Comparison of ENCODE assay signal across 1 cellular context in the genomic region with DNA sequence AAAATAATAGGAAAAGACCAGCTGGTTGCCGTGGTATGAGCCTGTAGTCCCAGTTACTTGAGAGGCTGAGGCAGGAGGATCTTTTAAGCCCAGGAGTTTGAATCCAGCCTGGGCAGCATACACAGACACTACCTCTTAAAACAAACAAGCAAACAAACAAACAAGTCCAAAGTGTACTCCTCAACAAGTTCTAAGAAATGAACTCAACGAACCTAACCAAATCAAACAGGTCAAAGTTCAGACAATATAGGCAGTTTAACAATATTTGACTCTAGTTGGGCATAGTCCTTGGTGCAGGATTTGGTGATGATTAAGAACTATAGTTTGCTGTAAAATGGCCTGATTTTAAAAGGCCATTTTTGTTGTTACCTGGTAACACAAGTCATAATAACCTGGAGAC.
TF ChIP-seq lines count a peak whose summit lies in the region.

No MANE protein-coding gene starts in this region.

TF ChIP-seq in GM23338, 12 proteins besides CTCF, POLR2A, EP300 and RAD21 (continued from another document):
- TF ChIP-seq, protein P1, sequence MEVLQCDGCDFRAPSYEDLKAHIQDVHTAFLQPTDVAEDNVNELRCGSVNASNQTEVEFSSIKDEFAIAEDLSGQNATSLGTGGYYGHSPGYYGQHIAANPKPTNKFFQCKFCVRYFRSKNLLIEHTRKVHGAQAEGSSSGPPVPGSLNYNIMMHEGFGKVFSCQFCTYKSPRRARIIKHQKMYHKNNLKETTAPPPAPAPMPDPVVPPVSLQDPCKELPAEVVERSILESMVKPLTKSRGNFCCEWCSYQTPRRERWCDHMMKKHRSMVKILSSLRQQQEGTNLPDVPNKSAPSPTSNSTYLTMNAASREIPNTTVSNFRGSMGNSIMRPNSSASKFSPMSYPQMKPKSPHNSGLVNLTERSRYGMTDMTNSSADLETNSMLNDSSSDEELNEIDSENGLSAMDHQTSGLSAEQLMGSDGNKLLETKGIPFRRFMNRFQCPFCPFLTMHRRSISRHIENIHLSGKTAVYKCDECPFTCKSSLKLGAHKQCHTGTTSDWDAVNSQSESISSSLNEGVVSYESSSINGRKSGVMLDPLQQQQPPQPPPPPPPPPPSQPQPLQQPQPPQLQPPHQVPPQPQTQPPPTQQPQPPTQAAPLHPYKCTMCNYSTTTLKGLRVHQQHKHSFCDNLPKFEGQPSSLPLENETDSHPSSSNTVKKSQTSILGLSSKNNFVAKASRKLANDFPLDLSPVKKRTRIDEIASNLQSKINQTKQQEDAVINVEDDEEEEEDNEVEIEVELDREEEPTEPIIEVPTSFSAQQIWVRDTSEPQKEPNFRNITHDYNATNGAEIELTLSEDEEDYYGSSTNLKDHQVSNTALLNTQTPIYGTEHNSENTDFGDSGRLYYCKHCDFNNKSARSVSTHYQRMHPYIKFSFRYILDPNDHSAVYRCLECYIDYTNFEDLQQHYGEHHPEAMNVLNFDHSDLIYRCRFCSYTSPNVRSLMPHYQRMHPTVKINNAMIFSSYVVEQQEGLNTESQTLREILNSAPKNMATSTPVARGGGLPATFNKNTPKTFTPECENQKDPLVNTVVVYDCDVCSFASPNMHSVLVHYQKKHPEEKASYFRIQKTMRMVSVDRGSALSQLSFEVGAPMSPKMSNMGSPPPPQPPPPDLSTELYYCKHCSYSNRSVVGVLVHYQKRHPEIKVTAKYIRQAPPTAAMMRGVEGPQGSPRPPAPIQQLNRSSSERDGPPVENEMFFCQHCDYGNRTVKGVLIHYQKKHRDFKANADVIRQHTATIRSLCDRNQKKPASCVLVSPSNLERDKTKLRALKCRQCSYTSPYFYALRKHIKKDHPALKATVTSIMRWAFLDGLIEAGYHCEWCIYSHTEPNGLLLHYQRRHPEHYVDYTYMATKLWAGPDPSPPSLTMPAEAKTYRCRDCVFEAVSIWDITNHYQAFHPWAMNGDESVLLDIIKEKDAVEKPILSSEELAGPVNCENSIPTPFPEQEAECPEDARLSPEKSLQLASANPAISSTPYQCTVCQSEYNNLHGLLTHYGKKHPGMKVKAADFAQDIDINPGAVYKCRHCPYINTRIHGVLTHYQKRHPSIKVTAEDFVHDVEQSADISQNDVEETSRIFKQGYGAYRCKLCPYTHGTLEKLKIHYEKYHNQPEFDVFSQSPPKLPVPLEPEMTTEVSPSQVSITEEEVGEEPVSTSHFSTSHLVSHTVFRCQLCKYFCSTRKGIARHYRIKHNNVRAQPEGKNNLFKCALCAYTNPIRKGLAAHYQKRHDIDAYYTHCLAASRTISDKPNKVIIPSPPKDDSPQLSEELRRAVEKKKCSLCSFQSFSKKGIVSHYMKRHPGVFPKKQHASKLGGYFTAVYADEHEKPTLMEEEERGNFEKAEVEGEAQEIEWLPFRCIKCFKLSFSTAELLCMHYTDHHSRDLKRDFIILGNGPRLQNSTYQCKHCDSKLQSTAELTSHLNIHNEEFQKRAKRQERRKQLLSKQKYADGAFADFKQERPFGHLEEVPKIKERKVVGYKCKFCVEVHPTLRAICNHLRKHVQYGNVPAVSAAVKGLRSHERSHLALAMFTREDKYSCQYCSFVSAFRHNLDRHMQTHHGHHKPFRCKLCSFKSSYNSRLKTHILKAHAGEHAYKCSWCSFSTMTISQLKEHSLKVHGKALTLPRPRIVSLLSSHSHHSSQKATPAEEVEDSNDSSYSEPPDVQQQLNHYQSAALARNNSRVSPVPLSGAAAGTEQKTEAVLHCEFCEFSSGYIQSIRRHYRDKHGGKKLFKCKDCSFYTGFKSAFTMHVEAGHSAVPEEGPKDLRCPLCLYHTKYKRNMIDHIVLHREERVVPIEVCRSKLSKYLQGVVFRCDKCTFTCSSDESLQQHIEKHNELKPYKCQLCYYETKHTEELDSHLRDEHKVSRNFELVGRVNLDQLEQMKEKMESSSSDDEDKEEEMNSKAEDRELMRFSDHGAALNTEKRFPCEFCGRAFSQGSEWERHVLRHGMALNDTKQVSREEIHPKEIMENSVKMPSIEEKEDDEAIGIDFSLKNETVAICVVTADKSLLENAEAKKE (CRISPR knock-in tag; IDR thresholded peaks at IDR 0.05), result no peak
- no peak for TF ChIP-seq STAT1 (IDR thresholded peaks at IDR 0.05; ENCODE audit: unreplicated experiment)
- no peak for TF ChIP-seq ZNF114 (CRISPR knock-in tag; IDR thresholded peaks at IDR 0.05)
- no peak for TF ChIP-seq JUNB (IDR thresholded peaks at IDR 0.05; ENCODE audit: unreplicated experiment)
